Comparison of ENCODE assay signal across 17 cellular contexts in the genomic region with DNA sequence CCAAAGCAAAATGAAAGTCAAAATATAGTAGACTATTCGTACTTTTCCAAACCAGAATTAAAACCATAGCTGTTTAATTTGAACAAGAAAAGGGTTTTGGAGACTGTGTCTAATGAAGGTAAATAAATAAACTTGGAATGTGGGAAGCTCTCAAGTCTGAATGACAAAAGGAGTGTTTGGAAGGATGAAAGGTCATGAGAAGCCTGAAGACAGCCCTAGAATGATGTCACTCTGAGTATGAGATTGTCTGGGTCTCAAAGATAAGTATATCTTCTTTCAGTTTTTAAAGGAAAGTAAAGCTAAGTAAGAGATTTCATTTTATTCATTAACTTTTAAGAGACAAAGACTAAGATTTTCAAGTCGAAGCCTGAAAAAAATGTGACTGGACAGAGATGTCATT.
DNase-seq lines count a peak whose midpoint lies in the region; ATAC-seq and TF ChIP-seq lines count a peak whose summit lies in the region.
"Had no signal": no experiment of that assay in that cellular context is flagged by ENCODE, and none has a peak within 500 bp of the region (broad histone marks: within the 10 kb centered on the region; RNA-seq: fewer than 3 reads in every experiment).

No MANE protein-coding gene starts in this region.

- H3K9me2 ChIP-seq in GM23338 (ENCODE audit: insufficient read depth) = no peaks in the 10 kb centered on the region

- H3K36me3 ChIP-seq in GM23338 (ENCODE audit: insufficient read depth) (no peaks in the 10 kb centered on the region), HUES48 (ENCODE audit: control insufficient read depth, insufficient read depth, low read length) (no peaks in the 10 kb centered on the region), endocrine pancreas (ENCODE audit: control insufficient read depth, insufficient read depth, low read length) (no peaks in the 10 kb centered on the region), mesendoderm (ENCODE audit: control insufficient read depth, insufficient read depth, low read length) (no peaks in the 10 kb centered on the region), left lung (no peaks in the 10 kb centered on the region)
- H3K36me3 ChIP-seq: BLaER1, HAP-1 had no signal

- no peak overlapping the region for H3K4me2 ChIP-seq in GM23338
- H3K4me2 ChIP-seq in mesendoderm (ENCODE audit: low read length) = no peak overlapping the region
- H3K4me2 ChIP-seq: BLaER1 had no signal

- TF ChIP-seq CTCF in GM23338 (conservative IDR thresholded peaks at IDR 0.05; ENCODE audit: low read depth in 2 of 2) (no peak), left lung (IDR thresholded peaks at IDR 0.05) (no peak)

- no peak overlapping the region for H3K23ac ChIP-seq in mesendoderm (ENCODE audit: low read length)

- H3K79me2 ChIP-seq in GM23338 (replicated peaks; ENCODE audit: insufficient read depth) (no peaks in the 10 kb centered on the region), mesendoderm (ENCODE audit: control insufficient read depth, insufficient read depth, low read length) (no peaks in the 10 kb centered on the region)

- intact Hi-C loops in left lung (cut with DNase I) = no loop called here

- WGBS in mesendoderm (ENCODE audit: extremely low coverage, insufficient coverage, low lambda C conversion rate) = no CpG with 5 or more reads among the region's 2 CpGs

- peaks cover 4% of the 10 kb centered on the region for H3K27me3 Mint-ChIP-seq in GM23338 (ENCODE audit: insufficient read depth, low read depth, poor library complexity)

- H3K4ac ChIP-seq in mesendoderm (ENCODE audit: low read depth, low read length) = no peak overlapping the region

- no peak overlapping the region for H3K18ac ChIP-seq in mesendoderm (ENCODE audit: low read length)

- no peaks in the 10 kb centered on the region for H3F3A ChIP-seq in GM23338 (replicated peaks; ENCODE audit: low read depth)

- DNase-seq in GM23338 (ENCODE audit: low spot score) = peak; percentile 44
- DNase-seq in mesendoderm = peak; percentile 45
- no peak for DNase-seq in left lung
- no peak for DNase-seq in NK-92 (lab: John Stamatoyannopoulos, UW; ENCODE audit: unreplicated experiment)
- DNase-seq: 8988T; CD4-positive, alpha-beta memory T cell; DMS153; DND-41; EL; HFFc6 had no signal

- no peak overlapping the region for H2AK5ac ChIP-seq in mesendoderm (ENCODE audit: low read length)

- no peaks in the 10 kb centered on the region; the same call in 2 of the 3 replicates for H3K9me3 Mint-ChIP-seq in GM23338
- H3K9me3 Mint-ChIP-seq: CD14-positive monocyte; CD4-positive, alpha-beta memory T cell; HFFc6 had no signal

- no peaks in the 10 kb centered on the region for H4K20me1 ChIP-seq in GM23338 (replicated peaks; ENCODE audit: insufficient read depth)
- H4K20me1 ChIP-seq: BLaER1 had no signal

- no peak overlapping the region for H3K4me3 Mint-ChIP-seq in GM23338
- H3K4me3 Mint-ChIP-seq: CD14-positive monocyte; CD4-positive, alpha-beta memory T cell; HFFc6 had no signal

- H3K56ac ChIP-seq in mesendoderm (ENCODE audit: low read length) = no peak overlapping the region

- H3K9ac ChIP-seq in HUES48 (ENCODE audit: low read depth, low read length) (no peak overlapping the region), endocrine pancreas (ENCODE audit: control insufficient read depth, insufficient read depth, low read length) (no peak overlapping the region), mesendoderm (ENCODE audit: low read length) (no peak overlapping the region)
- H3K9ac ChIP-seq: BLaER1 had no signal

- no peak overlapping the region for H2BK15ac ChIP-seq in mesendoderm (replicated peaks; ENCODE audit: low read depth)

- H2BK5ac ChIP-seq in mesendoderm (ENCODE audit: low read length) = no peak overlapping the region

- H3K27me3 ChIP-seq in GM23338 (ENCODE audit: insufficient read depth) = no peaks in the 10 kb centered on the region
- no peaks in the 10 kb centered on the region for H3K27me3 ChIP-seq in HUES48 (ENCODE audit: control insufficient read depth, insufficient read depth, low read length)
- no peaks in the 10 kb centered on the region for H3K27me3 ChIP-seq in endocrine pancreas (ENCODE audit: control insufficient read depth, insufficient read depth, low read length)
- no peaks in the 10 kb centered on the region for H3K27me3 ChIP-seq in mesendoderm (ENCODE audit: insufficient read depth, low read length, poor library complexity)
- no peaks in the 10 kb centered on the region for H3K27me3 ChIP-seq in left lung
- H3K27me3 ChIP-seq: BLaER1 had no signal

- H3K9me3 ChIP-seq in HUES48 (ENCODE audit: control insufficient read depth, insufficient read depth, low read length) (no peaks in the 10 kb centered on the region), endocrine pancreas (ENCODE audit: control insufficient read depth, low read length) (no peaks in the 10 kb centered on the region), left lung (no peaks in the 10 kb centered on the region)
- H3K9me3 ChIP-seq: BLaER1, HAP-1 had no signal

- H3K27ac Mint-ChIP-seq in GM23338 = peak overlapping the region; percentile 73
- H3K27ac Mint-ChIP-seq: CD14-positive monocyte; CD4-positive, alpha-beta memory T cell; HFFc6 had no signal

- no peak overlapping the region for H4K8ac ChIP-seq in mesendoderm (ENCODE audit: low read depth, low read length)

- H3K27ac ChIP-seq in GM23338 (ENCODE audit: low read depth) = no peak overlapping the region
- H3K27ac ChIP-seq in HUES48 (ENCODE audit: low read depth, low read length) = peak overlapping the region; percentile 44
- no peak overlapping the region for H3K27ac ChIP-seq in mesendoderm (ENCODE audit: low read depth, low read length)
- H3K27ac ChIP-seq in left lung = no peak overlapping the region
- H3K27ac ChIP-seq: BLaER1 had no signal

- H3K4me1 ChIP-seq in GM23338 (ENCODE audit: insufficient read depth) = peaks cover 10% of the 10 kb centered on the region
- peaks cover 7% of the 10 kb centered on the region for H3K4me1 ChIP-seq in HUES48 (ENCODE audit: control insufficient read depth, insufficient read depth, low read length)
- H3K4me1 ChIP-seq in endocrine pancreas (ENCODE audit: control insufficient read depth, insufficient read depth, low read length) = peaks cover 30% of the 10 kb centered on the region
- H3K4me1 ChIP-seq in mesendoderm (ENCODE audit: control insufficient read depth, low read depth, low read length) = no peaks in the 10 kb centered on the region
- no peaks in the 10 kb centered on the region for H3K4me1 ChIP-seq in left lung
- H3K4me1 ChIP-seq: BLaER1, HAP-1 had no signal

- peaks cover 16% of the 10 kb centered on the region; the same call in 2 of the 3 replicates for H3K4me1 Mint-ChIP-seq in GM23338
- H3K4me1 Mint-ChIP-seq: CD14-positive monocyte; CD4-positive, alpha-beta memory T cell had no signal

- no peak overlapping the region for H2BK120ac ChIP-seq in mesendoderm (ENCODE audit: low read depth, low read length)

- H3K79me1 ChIP-seq in mesendoderm (ENCODE audit: low read length) = no peaks in the 10 kb centered on the region

- H2AFZ ChIP-seq in GM23338 = no peak overlapping the region

- H4K5ac ChIP-seq in mesendoderm (ENCODE audit: low read length) = no peak overlapping the region

- no peak for ATAC-seq in GM23338
- ATAC-seq in left lung = no peak
- no peak for ATAC-seq in GM18867 (IDR thresholded peaks at IDR 0.05; ENCODE audit: unreplicated experiment)
- ATAC-seq: GM12878 had no signal

- H3K36me3 Mint-ChIP-seq in GM23338 (ENCODE audit: low read depth) = no peaks in the 10 kb centered on the region
- H3K36me3 Mint-ChIP-seq: CD14-positive monocyte; CD4-positive, alpha-beta memory T cell had no signal

- no peak overlapping the region for H3K4me3 ChIP-seq in GM23338
- no peak overlapping the region; the same call in 1 of the 2 replicates for H3K4me3 ChIP-seq in HUES48 (ENCODE audit: low read depth, low read length)
- peak overlapping the region; percentile 19 for H3K4me3 ChIP-seq in endocrine pancreas (ENCODE audit: control insufficient read depth, insufficient read depth, low read length)
- H3K4me3 ChIP-seq in mesendoderm (ENCODE audit: low read length) = no peak overlapping the region
- no peak overlapping the region for H3K4me3 ChIP-seq in left lung
- H3K4me3 ChIP-seq: BLaER1, GM12878, HAP-1 had no signal

TF ChIP-seq in GM23338, 12 proteins besides CTCF, POLR2A, EP300 and RAD21 (continues in another document):
- TF ChIP-seq ZNF114 (CRISPR knock-in tag; IDR thresholded peaks at IDR 0.05) (no peak), EZH2phosphoT487 (IDR thresholded peaks at IDR 0.05; ENCODE audit: unreplicated experiment) (no peak), EZH2 (IDR thresholded peaks at IDR 0.05; ENCODE audit: low read depth, unreplicated experiment) (no peak)
- TF ChIP-seq, protein P1, sequence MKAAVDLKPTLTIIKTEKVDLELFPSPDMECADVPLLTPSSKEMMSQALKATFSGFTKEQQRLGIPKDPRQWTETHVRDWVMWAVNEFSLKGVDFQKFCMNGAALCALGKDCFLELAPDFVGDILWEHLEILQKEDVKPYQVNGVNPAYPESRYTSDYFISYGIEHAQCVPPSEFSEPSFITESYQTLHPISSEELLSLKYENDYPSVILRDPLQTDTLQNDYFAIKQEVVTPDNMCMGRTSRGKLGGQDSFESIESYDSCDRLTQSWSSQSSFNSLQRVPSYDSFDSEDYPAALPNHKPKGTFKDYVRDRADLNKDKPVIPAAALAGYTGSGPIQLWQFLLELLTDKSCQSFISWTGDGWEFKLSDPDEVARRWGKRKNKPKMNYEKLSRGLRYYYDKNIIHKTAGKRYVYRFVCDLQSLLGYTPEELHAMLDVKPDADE (IDR thresholded peaks at IDR 0.05) = no peak
- TF ChIP-seq, protein P2, sequence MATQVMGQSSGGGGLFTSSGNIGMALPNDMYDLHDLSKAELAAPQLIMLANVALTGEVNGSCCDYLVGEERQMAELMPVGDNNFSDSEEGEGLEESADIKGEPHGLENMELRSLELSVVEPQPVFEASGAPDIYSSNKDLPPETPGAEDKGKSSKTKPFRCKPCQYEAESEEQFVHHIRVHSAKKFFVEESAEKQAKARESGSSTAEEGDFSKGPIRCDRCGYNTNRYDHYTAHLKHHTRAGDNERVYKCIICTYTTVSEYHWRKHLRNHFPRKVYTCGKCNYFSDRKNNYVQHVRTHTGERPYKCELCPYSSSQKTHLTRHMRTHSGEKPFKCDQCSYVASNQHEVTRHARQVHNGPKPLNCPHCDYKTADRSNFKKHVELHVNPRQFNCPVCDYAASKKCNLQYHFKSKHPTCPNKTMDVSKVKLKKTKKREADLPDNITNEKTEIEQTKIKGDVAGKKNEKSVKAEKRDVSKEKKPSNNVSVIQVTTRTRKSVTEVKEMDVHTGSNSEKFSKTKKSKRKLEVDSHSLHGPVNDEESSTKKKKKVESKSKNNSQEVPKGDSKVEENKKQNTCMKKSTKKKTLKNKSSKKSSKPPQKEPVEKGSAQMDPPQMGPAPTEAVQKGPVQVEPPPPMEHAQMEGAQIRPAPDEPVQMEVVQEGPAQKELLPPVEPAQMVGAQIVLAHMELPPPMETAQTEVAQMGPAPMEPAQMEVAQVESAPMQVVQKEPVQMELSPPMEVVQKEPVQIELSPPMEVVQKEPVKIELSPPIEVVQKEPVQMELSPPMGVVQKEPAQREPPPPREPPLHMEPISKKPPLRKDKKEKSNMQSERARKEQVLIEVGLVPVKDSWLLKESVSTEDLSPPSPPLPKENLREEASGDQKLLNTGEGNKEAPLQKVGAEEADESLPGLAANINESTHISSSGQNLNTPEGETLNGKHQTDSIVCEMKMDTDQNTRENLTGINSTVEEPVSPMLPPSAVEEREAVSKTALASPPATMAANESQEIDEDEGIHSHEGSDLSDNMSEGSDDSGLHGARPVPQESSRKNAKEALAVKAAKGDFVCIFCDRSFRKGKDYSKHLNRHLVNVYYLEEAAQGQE (IDR thresholded peaks at IDR 0.05; ENCODE audit: unreplicated experiment) = no peak

Comparison
In these comparisons a context has a peak if more than half of its experiments do, and no peak if none do; other contexts are left out.
1. DNase-seq: peak in GM23338 (single experiment) and mesendoderm (single experiment); none in left lung (0 of 2) and NK-92 (single experiment).